In the genomic region with DNA sequence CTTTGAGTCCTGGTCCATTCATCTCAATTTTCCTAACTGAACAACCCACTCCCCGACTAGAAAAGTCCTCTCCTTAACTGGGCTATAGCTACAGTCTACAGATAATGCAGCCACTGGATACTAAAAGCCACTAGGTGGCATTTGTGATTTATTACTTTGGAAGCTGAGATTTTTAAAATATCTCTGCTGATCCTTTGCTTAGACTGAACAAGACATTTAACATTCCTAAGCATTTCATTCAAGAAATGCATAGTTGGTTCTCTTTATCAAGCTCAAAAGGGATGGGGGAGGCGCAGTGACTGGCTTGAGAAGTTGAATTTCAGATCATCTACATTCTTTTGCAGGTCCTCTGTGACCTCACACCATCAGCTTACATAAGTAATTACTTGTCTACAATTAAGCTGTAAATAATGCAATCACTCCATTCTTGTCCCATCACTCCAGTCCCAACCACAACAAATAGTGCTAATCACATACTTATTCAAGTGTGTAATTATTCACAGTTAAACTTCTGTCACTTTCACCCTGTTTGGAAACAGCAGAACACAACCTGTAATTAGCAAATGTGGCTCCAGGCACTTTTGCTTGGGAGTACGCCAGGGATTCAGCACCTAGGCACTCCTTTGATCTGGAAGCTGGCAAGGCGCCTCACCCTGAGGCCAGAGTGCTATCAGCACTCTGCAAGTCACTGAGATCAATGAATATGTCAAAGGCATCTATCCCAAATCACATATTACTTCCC, we compare ENCODE assay signal across 8 cellular contexts.
DNase-seq lines count a peak whose midpoint lies in the region; ATAC-seq and TF ChIP-seq lines count a peak whose summit lies in the region.

No MANE protein-coding gene starts in this region.

- POLR2A ChIA-PET in activated CD4-positive, alpha-beta T cell treated with anti-CD3 and anti-CD28 coated beads for 36 hours (lab: Charles Lee), result no interaction called here

- H3K36me3 ChIP-seq in ascending aorta, result no peaks in the 10 kb centered on the region

- H3K4me3 ChIP-seq in ascending aorta, result no peak overlapping the region

- H3K36me3 Mint-ChIP-seq in activated CD4-positive, alpha-beta T cell treated with anti-CD3 and anti-CD28 coated beads for 36 hours (ENCODE audit: low read depth), result no peaks in the 10 kb centered on the region
- no peaks in the 10 kb centered on the region for H3K36me3 Mint-ChIP-seq in activated T-helper 2 cell treated with anti-CD3 and anti-CD28 coated beads, Interferon-gamma antibody, Interleukin-2, Interleukin-4, amounts not matched to agents 10 μg/mL and 5 μg/mL and 100 μg/mL, durations not matched to agents 14 hours and 24 hours and 36 hours (ENCODE audit: low read depth)

- DNase-seq in AG20443 (ENCODE audit: low spot score) (peak; percentile 14), NCI-H1417 (lab: John Stamatoyannopoulos, UW) (peak; percentile 11 to 99 (median 93)), ascending aorta (ENCODE audit: low spot score in 2 of 2) (no peak), left kidney (ENCODE audit: low read depth, low spot score) (peak; percentile 39), GM03348 (ENCODE audit: low spot score) (no peak), SKM-1 (lab: John Stamatoyannopoulos, UW; ENCODE audit: unreplicated experiment) (no peak)
- no peak for DNase-seq in activated CD4-positive, alpha-beta T cell treated with anti-CD3 and anti-CD28 coated beads for 36 hours
- no peak for DNase-seq in activated T-helper 2 cell treated with anti-CD3 and anti-CD28 coated beads, Interferon-gamma antibody, Interleukin-2, Interleukin-4, amounts not matched to agents 10 μg/mL and 5 μg/mL and 100 μg/mL, durations not matched to agents 14 hours and 24 hours and 36 hours (ENCODE audit: low spot score)

- no peaks in the 10 kb centered on the region for H3K27me3 Mint-ChIP-seq in activated CD4-positive, alpha-beta T cell treated with anti-CD3 and anti-CD28 coated beads for 36 hours
- no peaks in the 10 kb centered on the region for H3K27me3 Mint-ChIP-seq in activated T-helper 2 cell treated with anti-CD3 and anti-CD28 coated beads, Interferon-gamma antibody, Interleukin-2, Interleukin-4, amounts not matched to agents 10 μg/mL and 5 μg/mL and 100 μg/mL, durations not matched to agents 14 hours and 24 hours and 36 hours (ENCODE audit: low read depth)

- no peaks in the 10 kb centered on the region for H3K4me1 Mint-ChIP-seq in activated CD4-positive, alpha-beta T cell treated with anti-CD3 and anti-CD28 coated beads for 36 hours
- no peaks in the 10 kb centered on the region for H3K4me1 Mint-ChIP-seq in activated T-helper 2 cell treated with anti-CD3 and anti-CD28 coated beads, Interferon-gamma antibody, Interleukin-2, Interleukin-4, amounts not matched to agents 10 μg/mL and 5 μg/mL and 100 μg/mL, durations not matched to agents 14 hours and 24 hours and 36 hours (ENCODE audit: low read depth)

- H3K9me3 ChIP-seq in ascending aorta, result no peaks in the 10 kb centered on the region

- peaks cover 14% of the 10 kb centered on the region for H3K9me3 Mint-ChIP-seq in activated CD4-positive, alpha-beta T cell treated with anti-CD3 and anti-CD28 coated beads for 36 hours (ENCODE audit: low read depth)
- H3K9me3 Mint-ChIP-seq in activated T-helper 2 cell treated with anti-CD3 and anti-CD28 coated beads, Interferon-gamma antibody, Interleukin-2, Interleukin-4, amounts not matched to agents 10 μg/mL and 5 μg/mL and 100 μg/mL, durations not matched to agents 14 hours and 24 hours and 36 hours, result peaks cover 45% of the 10 kb centered on the region

- CTCF ChIA-PET in activated CD4-positive, alpha-beta T cell treated with anti-CD3 and anti-CD28 coated beads for 36 hours (lab: Charles Lee), result interaction anchor here (0.6 to 0.7 kb wide), 3 partner anchors 27 to 1958 kb away, joined by 3 to 4 read pairs (median 4); no protein-coding TSS in a partner anchor

- no peaks in the 10 kb centered on the region for H3K4me1 ChIP-seq in ascending aorta

- no peak overlapping the region for H3K4me3 Mint-ChIP-seq in activated CD4-positive, alpha-beta T cell treated with anti-CD3 and anti-CD28 coated beads for 36 hours
- H3K4me3 Mint-ChIP-seq in activated T-helper 2 cell treated with anti-CD3 and anti-CD28 coated beads, Interferon-gamma antibody, Interleukin-2, Interleukin-4, amounts not matched to agents 10 μg/mL and 5 μg/mL and 100 μg/mL, durations not matched to agents 14 hours and 24 hours and 36 hours (ENCODE audit: low read depth), result no peak overlapping the region

- intact Hi-C loops in ascending aorta (cut with DNase I), result no loop called here
- intact Hi-C loops in activated CD4-positive, alpha-beta T cell treated with anti-CD3 and anti-CD28 coated beads for 36 hours (cut with DNase I, micrococcal nuclease), result no loop called here
- intact Hi-C loops in activated T-helper 2 cell treated with anti-CD3 and anti-CD28 coated beads, Interferon-gamma antibody, Interleukin-2, Interleukin-4, amounts not matched to agents 10 μg/mL and 5 μg/mL and 100 μg/mL, durations not matched to agents 14 hours and 24 hours and 36 hours (cut with micrococcal nuclease), result no loop called here

- no peak for ATAC-seq in activated CD4-positive, alpha-beta T cell treated with anti-CD3 and anti-CD28 coated beads for 36 hours

- H3K27ac Mint-ChIP-seq in activated CD4-positive, alpha-beta T cell treated with anti-CD3 and anti-CD28 coated beads for 36 hours, result no peak overlapping the region
- no peak overlapping the region for H3K27ac Mint-ChIP-seq in activated T-helper 2 cell treated with anti-CD3 and anti-CD28 coated beads, Interferon-gamma antibody, Interleukin-2, Interleukin-4, amounts not matched to agents 10 μg/mL and 5 μg/mL and 100 μg/mL, durations not matched to agents 14 hours and 24 hours and 36 hours

- peak in 2 of 3 experiments; percentile 19 to 44 for TF ChIP-seq CTCF in ascending aorta (IDR thresholded peaks at IDR 0.05)

- H3K27me3 ChIP-seq in ascending aorta, result no peaks in the 10 kb centered on the region

- H3K27ac ChIP-seq in ascending aorta, result no peak overlapping the region

Comparison
In these comparisons a context has a peak if more than half of its experiments do, and no peak if none do; other contexts are left out.
1. DNase-seq: peak in AG20443 (single experiment), NCI-H1417 (3 of 3) and left kidney (single experiment); none in ascending aorta (0 of 2), activated CD4-positive, alpha-beta T cell treated with anti-CD3 and anti-CD28 coated beads for 36 hours (single experiment), GM03348 (single experiment), SKM-1 (single experiment) and activated T-helper 2 cell treated with anti-CD3 and anti-CD28 coated beads, Interferon-gamma antibody, Interleukin-2, Interleukin-4, amounts not matched to agents 10 μg/mL and 5 μg/mL and 100 μg/mL, durations not matched to agents 14 hours and 24 hours and 36 hours (single experiment).